ENCODE assay signal across 8 cellular contexts in genomic region chr2:233404227-233404626, GRCh38. TPM values are rescaled to one million over a fixed set of nuclear protein-coding genes. Genes with fewer than 3 reads are reported as not detected.
DNase-seq lines count a peak whose midpoint lies in the region; ATAC-seq, FAIRE-seq and TF ChIP-seq lines count a peak whose summit lies in the region.

No MANE protein-coding gene starts in this region.

- no peaks in the 10 kb centered on the region for H3K9me3 ChIP-seq in GM12878 (replicated peaks; ENCODE audit: control insufficient read depth, insufficient read depth, low read length)

- H3K36me3 Mint-ChIP-seq in memory B cell = peaks cover 10% of the 10 kb centered on the region

- no peaks in the 10 kb centered on the region for H3K27me3 Mint-ChIP-seq in memory B cell

- in situ Hi-C loops in GM12878 (cut with MboI) = no loop called here

- H3K9me3 Mint-ChIP-seq in memory B cell = no peaks in the 10 kb centered on the region

- H3K4me2 ChIP-seq in GM12878 (ENCODE audit: control insufficient read depth, insufficient read depth) = no peak overlapping the region

- intact Hi-C loops in GM12878 (cut with micrococcal nuclease; ENCODE audit: unreplicated experiment) = loop anchor here (1.0 kb wide), 2 partner anchors 39 to 307 kb away; no protein-coding TSS in a partner anchor

- H3K9ac ChIP-seq in GM12878 (ENCODE audit: control insufficient read depth, insufficient read depth, low read length) = no peak overlapping the region

- H4K20me1 ChIP-seq in GM12878 (ENCODE audit: control insufficient read depth, insufficient read depth) = no peaks in the 10 kb centered on the region

- H3K4me3 Mint-ChIP-seq in memory B cell = no peak overlapping the region

- TF ChIP-seq CTCF in GM12864 (IDR thresholded peaks at IDR 0.05; ENCODE audit: low read depth, low read length, missing control alignments) = peak; percentile 83
- TF ChIP-seq CTCF in GM12878 (IDR thresholded peaks at IDR 0.05 in 2 of 3, conservative IDR thresholded peaks at IDR 0.05 in 1 of 3; ENCODE audit: control insufficient read depth in 2 of 3, extremely low read depth in 1 of 3, insufficient read depth in 1 of 3, low read depth in 3 of 3, low read length in 3 of 3) = peak; percentile 85 to 88 (median 86)

- peak overlapping the region; percentile 61 for H3K27ac Mint-ChIP-seq in memory B cell

- H3K27me3 ChIP-seq in GM12878 (replicated peaks in 1 of 2; ENCODE audit: control insufficient read depth in 2 of 2, insufficient read depth in 2 of 2, low read length in 1 of 2) = no peaks in the 10 kb centered on the region

- no peak for DNase-seq in GM12864 (ENCODE audit: low read depth)
- peak; percentile 69 for DNase-seq in HT-29 (ENCODE audit: low spot score)
- peak; percentile 36 for DNase-seq in T-helper 22 cell (ENCODE audit: low read depth)
- no peak for DNase-seq in GM12878 (ENCODE audit: low read depth, low spot score)
- DNase-seq in memory B cell (ENCODE audit: low spot score in 2 of 2) = peak; percentile 58 to 73
- DNase-seq in epidermal melanocyte (ENCODE audit: insufficient read length, low spot score) = no peak
- no peak for DNase-seq in frontal cortex (ENCODE audit: low spot score in 2 of 2)

- SMC1A ChIA-PET in GM12878 (lab: Charles Lee; ENCODE audit: uncharacterized antibody, unreplicated experiment) = interaction anchor here (0.7 to 7.2 kb wide), 15 partner anchors 8 to 307 kb away, joined by 3 to 80 read pairs (median 5); no protein-coding TSS in a partner anchor

- TF ChIP-seq POLR2A in GM12878 (IDR thresholded peaks at IDR 0.05; ENCODE audit: low read depth, low read length) = no peak

- TF ChIP-seq EP300 in GM12878 (IDR thresholded peaks at IDR 0.05; ENCODE audit: borderline replicate concordance in 1 of 2, control insufficient read depth in 1 of 2, low read depth in 2 of 2, low read length in 2 of 2) = no peak

- H3K4me1 Mint-ChIP-seq in memory B cell = peaks cover 26% of the 10 kb centered on the region

- H3K36me3 ChIP-seq in GM12878 (ENCODE audit: control insufficient read depth in 2 of 2, insufficient read depth in 2 of 2, low read length in 1 of 2) = peaks cover 1 to 9% of the 10 kb centered on the region in 2 experiments

- no peak overlapping the region for H2AFZ ChIP-seq in GM12878 (ENCODE audit: control insufficient read depth, low read depth, low read length)

- no peak overlapping the region for H3K27ac ChIP-seq in GM12878 (ENCODE audit: control insufficient read depth, insufficient read depth)

- no peaks in the 10 kb centered on the region; the same call in none of the 2 replicates for H3K79me2 ChIP-seq in GM12878 (ENCODE audit: control insufficient read depth, insufficient read depth, low read length)

- H3K4me3 ChIP-seq in GM12864 (ENCODE audit: low read depth, low read length) (no peak overlapping the region), GM12878 (no peak overlapping the region)

- POLR2A ChIA-PET in GM12878 (lab: Charles Lee) = interaction anchor here (0.5 to 0.6 kb wide), 2 partner anchors 160 to 357 kb away, joined by 3 read pairs; no protein-coding TSS in a partner anchor

- peak; percentile 97 for ATAC-seq in GM12878
- peak; percentile 99 for ATAC-seq in memory B cell (ENCODE audit: low read depth)
- ATAC-seq in GM18907 (IDR thresholded peaks at IDR 0.05; ENCODE audit: unreplicated experiment) = no peak

- RAD21 ChIA-PET in GM12878 (lab: Charles Lee; ENCODE audit: unreplicated experiment) = interaction anchor here (0.7 to 5.7 kb wide), 10 partner anchors 11 to 307 kb away, joined by 3 to 73 read pairs (median 5); no protein-coding TSS in a partner anchor

- peaks cover 5% of the 10 kb centered on the region for H3K4me1 ChIP-seq in GM12878 (ENCODE audit: control insufficient read depth, insufficient read depth, low read length)

- TF ChIP-seq RAD21 in GM12878 (IDR thresholded peaks at IDR 0.05; ENCODE audit: insufficient read depth, low read depth, low read length) = peak; percentile 89

- no TSS peak for BruUV-seq in GM12878 (replicated peaks; lab: Mats Ljungman, UMichigan)

- FAIRE-seq in GM12878 (lab: Jason Lieb, UNC) (no peak), frontal cortex (lab: Jason Lieb, UNC) (no peak)

- CTCF ChIA-PET in GM12878 (lab: Yijun Ruan, JAX) = interaction anchor here (0.6 to 10.8 kb wide), 17 partner anchors 8 to 888 kb away, joined by 3 to 215 read pairs (median 4); partner anchors contain the start of genes DGKD, UGT1A5 and UGT1A9

TF ChIP-seq in GM12878, 131 proteins besides CTCF, POLR2A, EP300 and RAD21:
- no peak for TF ChIP-seq NRF1 (conservative IDR thresholded peaks at IDR 0.05; ENCODE audit: low read depth, low read length)
- 0 out of 3 replicates have a peak, but pooled peaks have one; percentile 26 for TF ChIP-seq POU2F2 (IDR thresholded peaks at IDR 0.05; ENCODE audit: borderline replicate concordance, low read depth, low read length)
- TF ChIP-seq SMARCA5 (IDR thresholded peaks at IDR 0.05) = peak; percentile 46; the same call in 1 of the 2 replicates
- TF ChIP-seq SMC3 (IDR thresholded peaks at IDR 0.05; ENCODE audit: borderline replicate concordance, low read length) = peak; percentile 92
TF ChIP-seq in GM12878: peak in this region for 3.

RNA-seq across cellular contexts. Expression of gene DGKD, which starts 49.9 kb away (rescaled TPM):
- total RNA-seq in HT-29 (2014; rRNA removed; shearing (Covaris generic)) = 18.2 and 18.7 TPM in 2 replicates
- 96.2 and 112 TPM in 2 replicates for total RNA-seq in GM12878 (2013; cell fraction: nucleolus; rRNA removed)
- total RNA-seq in GM12878 (2014; rRNA removed) (22.6 and 29.2 TPM in 2 replicates), GM12878 (2014; rRNA removed; fragmentation: Illumina TruSeq; extraction: Trizol) (25.2 and 25.6 TPM in 2 replicates), GM12878 (2021) (81.9 and 82.7 TPM in 2 replicates), frontal cortex (46.5 TPM)
- 55.1 TPM for polyA plus RNA-seq in GM12878 (2011; ENCODE audit: low read depth)
- polyA plus RNA-seq in GM12878 (2011; rRNA removed) (12.0 and 15.4 TPM in 2 replicates), GM12878 (2014; fragmentation: Illumina TruSeq; extraction: Trizol) (18.6 and 28.5 TPM in 2 replicates), GM12878 (2014; fragmentation: Nextera tagmentation; extraction: Ambion mirVana) (1 to 10 TPM; 2.7 to 3.1 TPM), GM12878 (2014; rRNA removed) (53.5 and 57.9 TPM in 2 replicates), GM12878 (2016; fragmentation: Nextera tagmentation; extraction: Ambion mirVana) (10 to 100 TPM; 29.2 to 32.1 TPM)
- polyA plus RNA-seq in GM12878 (2011; cell fraction: cytosol; rRNA removed) = 7.8 and 9.9 TPM in 2 replicates
- polyA plus RNA-seq in GM12878 (2011; cell fraction: nucleus; rRNA removed) = 110 and 119 TPM in 2 replicates
- 70.0 and 82.2 TPM in 2 replicates for polyA plus RNA-seq in GM12878 (2012)
- 25.9 and 28.8 TPM in 2 replicates for polyA minus RNA-seq in GM12878 (2011; rRNA and poly(A)+ RNA removed)
- polyA minus RNA-seq in GM12878 (2011; cell fraction: cytosol; rRNA and poly(A)+ RNA removed) = 4.5 and 6.2 TPM in 2 replicates
- 16.9 and 28.6 TPM in 2 replicates for polyA minus RNA-seq in GM12878 (2011; cell fraction: nucleus; rRNA and poly(A)+ RNA removed)

Comparison
In these comparisons a context has a peak if more than half of its experiments do, and no peak if none do; other contexts are left out.
1. DNase-seq: peak in HT-29 (single experiment), T-helper 22 cell (single experiment) and memory B cell (2 of 2); none in GM12864 (single experiment), GM12878 (single experiment), epidermal melanocyte (single experiment) and frontal cortex (0 of 2).